ENCODE assay signal across 1 cellular context in the genomic region with DNA sequence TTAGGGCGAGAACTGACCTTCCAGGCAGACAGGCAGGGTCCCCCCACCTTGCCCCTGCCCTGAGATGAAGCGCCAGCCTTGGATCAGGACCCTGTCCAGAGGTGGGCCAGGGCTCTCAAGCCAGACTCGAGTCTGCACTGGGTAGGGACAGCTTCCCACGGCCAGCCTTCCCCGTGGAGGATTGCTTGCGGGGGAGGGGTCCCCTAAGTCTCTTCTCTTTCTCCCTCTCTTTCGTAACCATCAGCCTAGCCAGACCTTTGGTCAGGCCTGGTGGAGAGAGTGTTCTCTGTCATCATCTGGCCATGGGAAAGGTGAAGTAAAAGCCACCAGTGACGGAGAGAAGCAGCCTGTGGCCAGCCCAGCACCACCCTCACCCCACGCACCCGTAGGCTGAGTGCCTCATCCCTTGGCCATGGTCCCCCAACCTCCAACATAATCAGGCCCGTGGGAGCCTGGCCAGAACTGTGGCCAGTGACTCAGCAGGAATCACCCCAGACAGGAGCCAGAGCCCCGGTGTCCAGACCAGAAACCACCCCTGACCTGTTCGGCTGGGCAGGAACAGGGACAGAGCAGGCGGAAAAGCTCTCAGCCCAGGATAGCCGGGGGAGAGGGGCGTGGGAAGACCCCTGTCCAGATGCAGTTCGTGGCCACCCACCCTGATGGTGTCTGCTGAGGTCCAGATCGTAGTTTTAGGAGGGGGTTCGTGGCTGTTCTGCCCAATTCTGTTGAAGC.
TF ChIP-seq lines count a peak whose summit lies in the region.

No MANE protein-coding gene starts in this region.

TF ChIP-seq in HepG2, 621 proteins besides CTCF, POLR2A, EP300 and RAD21 (continued from another document and continues in another):
- TF ChIP-seq, protein P1, sequence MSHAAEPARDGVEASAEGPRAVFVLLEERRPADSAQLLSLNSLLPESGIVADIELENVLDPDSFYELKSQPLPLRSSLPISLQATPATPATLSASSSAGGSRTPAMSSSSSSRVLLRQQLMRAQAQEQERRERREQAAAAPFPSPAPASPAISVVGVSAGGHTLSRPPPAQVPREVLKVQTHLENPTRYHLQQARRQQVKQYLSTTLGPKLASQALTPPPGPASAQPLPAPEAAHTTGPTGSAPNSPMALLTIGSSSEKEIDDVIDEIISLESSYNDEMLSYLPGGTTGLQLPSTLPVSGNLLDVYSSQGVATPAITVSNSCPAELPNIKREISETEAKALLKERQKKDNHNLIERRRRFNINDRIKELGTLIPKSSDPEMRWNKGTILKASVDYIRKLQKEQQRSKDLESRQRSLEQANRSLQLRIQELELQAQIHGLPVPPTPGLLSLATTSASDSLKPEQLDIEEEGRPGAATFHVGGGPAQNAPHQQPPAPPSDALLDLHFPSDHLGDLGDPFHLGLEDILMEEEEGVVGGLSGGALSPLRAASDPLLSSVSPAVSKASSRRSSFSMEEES (CRISPR knock-in tag; IDR thresholded peaks at IDR 0.05): peak; percentile 48; the same call in 1 of the 2 replicates
- TF ChIP-seq, protein P2, sequence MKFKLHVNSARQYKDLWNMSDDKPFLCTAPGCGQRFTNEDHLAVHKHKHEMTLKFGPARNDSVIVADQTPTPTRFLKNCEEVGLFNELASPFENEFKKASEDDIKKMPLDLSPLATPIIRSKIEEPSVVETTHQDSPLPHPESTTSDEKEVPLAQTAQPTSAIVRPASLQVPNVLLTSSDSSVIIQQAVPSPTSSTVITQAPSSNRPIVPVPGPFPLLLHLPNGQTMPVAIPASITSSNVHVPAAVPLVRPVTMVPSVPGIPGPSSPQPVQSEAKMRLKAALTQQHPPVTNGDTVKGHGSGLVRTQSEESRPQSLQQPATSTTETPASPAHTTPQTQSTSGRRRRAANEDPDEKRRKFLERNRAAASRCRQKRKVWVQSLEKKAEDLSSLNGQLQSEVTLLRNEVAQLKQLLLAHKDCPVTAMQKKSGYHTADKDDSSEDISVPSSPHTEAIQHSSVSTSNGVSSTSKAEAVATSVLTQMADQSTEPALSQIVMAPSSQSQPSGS (CRISPR knock-in tag; IDR thresholded peaks at IDR 0.05): 0 out of 2 replicates have a peak, but pooled peaks have one; percentile 56
- TF ChIP-seq AKAP8 (CRISPR knock-in tag; IDR thresholded peaks at IDR 0.05): 0 out of 2 replicates have a peak, but pooled peaks have one; percentile 34
- TF ChIP-seq, protein P3, sequence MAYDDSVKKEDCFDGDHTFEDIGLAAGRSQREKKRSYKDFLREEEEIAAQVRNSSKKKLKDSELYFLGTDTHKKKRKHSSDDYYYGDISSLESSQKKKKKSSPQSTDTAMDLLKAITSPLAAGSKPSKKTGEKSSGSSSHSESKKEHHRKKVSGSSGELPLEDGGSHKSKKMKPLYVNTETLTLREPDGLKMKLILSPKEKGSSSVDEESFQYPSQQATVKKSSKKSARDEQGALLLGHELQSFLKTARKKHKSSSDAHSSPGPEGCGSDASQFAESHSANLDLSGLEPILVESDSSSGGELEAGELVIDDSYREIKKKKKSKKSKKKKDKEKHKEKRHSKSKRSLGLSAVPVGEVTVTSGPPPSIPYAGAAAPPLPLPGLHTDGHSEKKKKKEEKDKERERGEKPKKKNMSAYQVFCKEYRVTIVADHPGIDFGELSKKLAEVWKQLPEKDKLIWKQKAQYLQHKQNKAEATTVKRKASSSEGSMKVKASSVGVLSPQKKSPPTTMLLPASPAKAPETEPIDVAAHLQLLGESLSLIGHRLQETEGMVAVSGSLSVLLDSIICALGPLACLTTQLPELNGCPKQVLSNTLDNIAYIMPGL (CRISPR knock-in tag; IDR thresholded peaks at IDR 0.05; ENCODE audit: borderline replicate concordance in 1 of 2, low read depth in 1 of 2): peak in 1 of 2 experiments; percentile 53; a peak in 1 of 4 replicates
- TF ChIP-seq IKZF1 (IDR thresholded peaks at IDR 0.05): no peak
- peak; percentile 56; the same call in 1 of the 2 replicates for TF ChIP-seq ZNF383 (CRISPR knock-in tag; IDR thresholded peaks at IDR 0.05; ENCODE audit: borderline replicate concordance)
- TF ChIP-seq SOX5 (CRISPR knock-in tag; IDR thresholded peaks at IDR 0.05; ENCODE audit: borderline replicate concordance): no peak
- TF ChIP-seq HOXA5 (CRISPR knock-in tag; IDR thresholded peaks at IDR 0.05): peak; percentile 72; the same call in 1 of the 2 replicates
- TF ChIP-seq ZNF451 (CRISPR knock-in tag; IDR thresholded peaks at IDR 0.05): no peak
- peak; percentile 86 for TF ChIP-seq CEBPB (IDR thresholded peaks at IDR 0.05; ENCODE audit: borderline replicate concordance, low read depth, low read length)
- TF ChIP-seq ZNF709 (CRISPR knock-in tag; IDR thresholded peaks at IDR 0.05): no peak
- TF ChIP-seq, protein P4, sequence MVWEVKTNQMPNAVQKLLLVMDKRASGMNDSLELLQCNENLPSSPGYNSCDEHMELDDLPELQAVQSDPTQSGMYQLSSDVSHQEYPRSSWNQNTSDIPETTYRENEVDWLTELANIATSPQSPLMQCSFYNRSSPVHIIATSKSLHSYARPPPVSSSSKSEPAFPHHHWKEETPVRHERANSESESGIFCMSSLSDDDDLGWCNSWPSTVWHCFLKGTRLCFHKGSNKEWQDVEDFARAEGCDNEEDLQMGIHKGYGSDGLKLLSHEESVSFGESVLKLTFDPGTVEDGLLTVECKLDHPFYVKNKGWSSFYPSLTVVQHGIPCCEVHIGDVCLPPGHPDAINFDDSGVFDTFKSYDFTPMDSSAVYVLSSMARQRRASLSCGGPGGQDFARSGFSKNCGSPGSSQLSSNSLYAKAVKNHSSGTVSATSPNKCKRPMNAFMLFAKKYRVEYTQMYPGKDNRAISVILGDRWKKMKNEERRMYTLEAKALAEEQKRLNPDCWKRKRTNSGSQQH (CRISPR knock-in tag; IDR thresholded peaks at IDR 0.05; ENCODE audit: low read depth): 0 out of 2 replicates have a peak, but pooled peaks have one; percentile 34
- TF ChIP-seq, protein P5, sequence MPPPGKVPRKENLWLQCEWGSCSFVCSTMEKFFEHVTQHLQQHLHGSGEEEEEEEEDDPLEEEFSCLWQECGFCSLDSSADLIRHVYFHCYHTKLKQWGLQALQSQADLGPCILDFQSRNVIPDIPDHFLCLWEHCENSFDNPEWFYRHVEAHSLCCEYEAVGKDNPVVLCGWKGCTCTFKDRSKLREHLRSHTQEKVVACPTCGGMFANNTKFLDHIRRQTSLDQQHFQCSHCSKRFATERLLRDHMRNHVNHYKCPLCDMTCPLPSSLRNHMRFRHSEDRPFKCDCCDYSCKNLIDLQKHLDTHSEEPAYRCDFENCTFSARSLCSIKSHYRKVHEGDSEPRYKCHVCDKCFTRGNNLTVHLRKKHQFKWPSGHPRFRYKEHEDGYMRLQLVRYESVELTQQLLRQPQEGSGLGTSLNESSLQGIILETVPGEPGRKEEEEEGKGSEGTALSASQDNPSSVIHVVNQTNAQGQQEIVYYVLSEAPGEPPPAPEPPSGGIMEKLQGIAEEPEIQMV (CRISPR knock-in tag; IDR thresholded peaks at IDR 0.05; ENCODE audit: low read depth): peak; percentile 78; the same call in 1 of the 2 replicates
- peak; percentile 77; the same call in 1 of the 2 replicates for TF ChIP-seq ZNF34 (CRISPR knock-in tag; IDR thresholded peaks at IDR 0.05; ENCODE audit: borderline replicate concordance)
- TF ChIP-seq ZFX (CRISPR knock-in tag; IDR thresholded peaks at IDR 0.05; ENCODE audit: low read depth): peak; percentile 97
- peak; percentile 77; the same call in 1 of the 2 replicates for TF ChIP-seq ZNF572 (CRISPR knock-in tag; IDR thresholded peaks at IDR 0.05)
- TF ChIP-seq ELF1 (CRISPR knock-in tag; IDR thresholded peaks at IDR 0.05): 0 out of 2 replicates have a peak, but pooled peaks have one; percentile 27
- TF ChIP-seq DMAP1 (CRISPR knock-in tag; IDR thresholded peaks at IDR 0.05): peak; percentile 70
- peak; percentile 83; the same call in 1 of the 2 replicates for TF ChIP-seq ERF (CRISPR knock-in tag; IDR thresholded peaks at IDR 0.05)
- TF ChIP-seq RORA (CRISPR knock-in tag; IDR thresholded peaks at IDR 0.05): no peak
- TF ChIP-seq ZNF792 (CRISPR knock-in tag; IDR thresholded peaks at IDR 0.05): peak; percentile 51; the same call in 1 of the 2 replicates
- TF ChIP-seq, protein P6, sequence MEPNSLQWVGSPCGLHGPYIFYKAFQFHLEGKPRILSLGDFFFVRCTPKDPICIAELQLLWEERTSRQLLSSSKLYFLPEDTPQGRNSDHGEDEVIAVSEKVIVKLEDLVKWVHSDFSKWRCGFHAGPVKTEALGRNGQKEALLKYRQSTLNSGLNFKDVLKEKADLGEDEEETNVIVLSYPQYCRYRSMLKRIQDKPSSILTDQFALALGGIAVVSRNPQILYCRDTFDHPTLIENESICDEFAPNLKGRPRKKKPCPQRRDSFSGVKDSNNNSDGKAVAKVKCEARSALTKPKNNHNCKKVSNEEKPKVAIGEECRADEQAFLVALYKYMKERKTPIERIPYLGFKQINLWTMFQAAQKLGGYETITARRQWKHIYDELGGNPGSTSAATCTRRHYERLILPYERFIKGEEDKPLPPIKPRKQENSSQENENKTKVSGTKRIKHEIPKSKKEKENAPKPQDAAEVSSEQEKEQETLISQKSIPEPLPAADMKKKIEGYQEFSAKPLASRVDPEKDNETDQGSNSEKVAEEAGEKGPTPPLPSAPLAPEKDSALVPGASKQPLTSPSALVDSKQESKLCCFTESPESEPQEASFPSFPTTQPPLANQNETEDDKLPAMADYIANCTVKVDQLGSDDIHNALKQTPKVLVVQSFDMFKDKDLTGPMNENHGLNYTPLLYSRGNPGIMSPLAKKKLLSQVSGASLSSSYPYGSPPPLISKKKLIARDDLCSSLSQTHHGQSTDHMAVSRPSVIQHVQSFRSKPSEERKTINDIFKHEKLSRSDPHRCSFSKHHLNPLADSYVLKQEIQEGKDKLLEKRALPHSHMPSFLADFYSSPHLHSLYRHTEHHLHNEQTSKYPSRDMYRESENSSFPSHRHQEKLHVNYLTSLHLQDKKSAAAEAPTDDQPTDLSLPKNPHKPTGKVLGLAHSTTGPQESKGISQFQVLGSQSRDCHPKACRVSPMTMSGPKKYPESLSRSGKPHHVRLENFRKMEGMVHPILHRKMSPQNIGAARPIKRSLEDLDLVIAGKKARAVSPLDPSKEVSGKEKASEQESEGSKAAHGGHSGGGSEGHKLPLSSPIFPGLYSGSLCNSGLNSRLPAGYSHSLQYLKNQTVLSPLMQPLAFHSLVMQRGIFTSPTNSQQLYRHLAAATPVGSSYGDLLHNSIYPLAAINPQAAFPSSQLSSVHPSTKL (CRISPR knock-in tag; IDR thresholded peaks at IDR 0.05): peak; percentile 43; the same call in 1 of the 2 replicates
- TF ChIP-seq ETV5 (CRISPR knock-in tag; IDR thresholded peaks at IDR 0.05; ENCODE audit: borderline replicate concordance): peak; percentile 38; the same call in 1 of the 2 replicates
- TF ChIP-seq PAX8 (CRISPR knock-in tag; IDR thresholded peaks at IDR 0.05; ENCODE audit: borderline replicate concordance): peak; percentile 63; the same call in 1 of the 2 replicates
- TF ChIP-seq AHR (CRISPR knock-in tag; IDR thresholded peaks at IDR 0.05): peak; percentile 76; the same call in 1 of the 2 replicates
- TF ChIP-seq TOE1 (CRISPR knock-in tag; IDR thresholded peaks at IDR 0.05): peak; percentile 21; the same call in 1 of the 2 replicates
- TF ChIP-seq ZNF274 (CRISPR knock-in tag; IDR thresholded peaks at IDR 0.05): peak; percentile 82; the same call in 1 of the 2 replicates
- TF ChIP-seq NFE2L1 (CRISPR knock-in tag; IDR thresholded peaks at IDR 0.05; ENCODE audit: borderline replicate concordance): peak; percentile 99
- no peak for TF ChIP-seq SATB2 (CRISPR knock-in tag; IDR thresholded peaks at IDR 0.05)
- TF ChIP-seq ZNF883 (CRISPR knock-in tag; IDR thresholded peaks at IDR 0.05; ENCODE audit: not compliant biosample characterization): no peak
- peak; percentile 58; the same call in 1 of the 2 replicates for TF ChIP-seq MAFF (IDR thresholded peaks at IDR 0.05; ENCODE audit: low read depth, low read length)
- 0 out of 2 replicates have a peak, but pooled peaks have one; percentile 58 for TF ChIP-seq ZNF510 (CRISPR knock-in tag; IDR thresholded peaks at IDR 0.05; ENCODE audit: low read depth)
- TF ChIP-seq ZNF350 (CRISPR knock-in tag; IDR thresholded peaks at IDR 0.05; ENCODE audit: borderline replicate concordance, low read depth): peak; percentile 34; the same call in 1 of the 2 replicates
- TF ChIP-seq MATR3 (CRISPR knock-in tag; IDR thresholded peaks at IDR 0.05): 0 out of 2 replicates have a peak, but pooled peaks have one; percentile 84
- peak; percentile 91 for TF ChIP-seq ATAD3A (CRISPR knock-in tag; IDR thresholded peaks at IDR 0.05)
- no peak for TF ChIP-seq NONO (IDR thresholded peaks at IDR 0.05)
- TF ChIP-seq NONO (CRISPR knock-in tag; conservative IDR thresholded peaks at IDR 0.05): 0 out of 2 replicates have a peak, but pooled peaks have one; percentile 22
- TF ChIP-seq, protein P7, sequence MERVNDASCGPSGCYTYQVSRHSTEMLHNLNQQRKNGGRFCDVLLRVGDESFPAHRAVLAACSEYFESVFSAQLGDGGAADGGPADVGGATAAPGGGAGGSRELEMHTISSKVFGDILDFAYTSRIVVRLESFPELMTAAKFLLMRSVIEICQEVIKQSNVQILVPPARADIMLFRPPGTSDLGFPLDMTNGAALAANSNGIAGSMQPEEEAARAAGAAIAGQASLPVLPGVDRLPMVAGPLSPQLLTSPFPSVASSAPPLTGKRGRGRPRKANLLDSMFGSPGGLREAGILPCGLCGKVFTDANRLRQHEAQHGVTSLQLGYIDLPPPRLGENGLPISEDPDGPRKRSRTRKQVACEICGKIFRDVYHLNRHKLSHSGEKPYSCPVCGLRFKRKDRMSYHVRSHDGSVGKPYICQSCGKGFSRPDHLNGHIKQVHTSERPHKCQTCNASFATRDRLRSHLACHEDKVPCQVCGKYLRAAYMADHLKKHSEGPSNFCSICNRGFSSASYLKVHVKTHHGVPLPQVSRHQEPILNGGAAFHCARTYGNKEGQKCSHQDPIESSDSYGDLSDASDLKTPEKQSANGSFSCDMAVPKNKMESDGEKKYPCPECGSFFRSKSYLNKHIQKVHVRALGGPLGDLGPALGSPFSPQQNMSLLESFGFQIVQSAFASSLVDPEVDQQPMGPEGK (CRISPR knock-in tag; IDR thresholded peaks at IDR 0.05): peak; percentile 51; the same call in 1 of the 2 replicates
- peak; percentile 83 for TF ChIP-seq SKI (IDR thresholded peaks at IDR 0.05; ENCODE audit: partially characterized antibody)
- no peak for TF ChIP-seq NAIF1 (CRISPR knock-in tag; IDR thresholded peaks at IDR 0.05; ENCODE audit: borderline replicate concordance)
- peak; percentile 77; the same call in 1 of the 2 replicates for TF ChIP-seq ZNF598 (CRISPR knock-in tag; IDR thresholded peaks at IDR 0.05; ENCODE audit: borderline replicate concordance)
- TF ChIP-seq REPIN1 (CRISPR knock-in tag; IDR thresholded peaks at IDR 0.05; ENCODE audit: borderline replicate concordance, low read depth): peak; percentile 81; the same call in 1 of the 2 replicates
- TF ChIP-seq, protein P8, sequence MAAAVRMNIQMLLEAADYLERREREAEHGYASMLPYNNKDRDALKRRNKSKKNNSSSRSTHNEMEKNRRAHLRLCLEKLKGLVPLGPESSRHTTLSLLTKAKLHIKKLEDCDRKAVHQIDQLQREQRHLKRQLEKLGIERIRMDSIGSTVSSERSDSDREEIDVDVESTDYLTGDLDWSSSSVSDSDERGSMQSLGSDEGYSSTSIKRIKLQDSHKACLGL (CRISPR knock-in tag; IDR thresholded peaks at IDR 0.05): 0 out of 2 replicates have a peak, but pooled peaks have one; percentile 41
- TF ChIP-seq SALL1 (CRISPR knock-in tag; IDR thresholded peaks at IDR 0.05): peak; percentile 53; the same call in 1 of the 2 replicates
- TF ChIP-seq MIER3 (CRISPR knock-in tag; IDR thresholded peaks at IDR 0.05; ENCODE audit: borderline replicate concordance): peak; percentile 45; the same call in 1 of the 2 replicates
- TF ChIP-seq KLF11 (CRISPR knock-in tag; IDR thresholded peaks at IDR 0.05): no peak
